ENCODE assay signal across 13 cellular contexts in genomic region chr1:189708674-189709073, GRCh38.
DNase-seq lines count a peak whose midpoint lies in the region; ATAC-seq and TF ChIP-seq lines count a peak whose summit lies in the region.
"Had no signal": no experiment of that assay in that cellular context is flagged by ENCODE, and none has a peak within 500 bp of the region (broad histone marks: within the 10 kb centered on the region; RNA-seq: fewer than 3 reads in every experiment).

No MANE protein-coding gene starts in this region.

- no peak for TF ChIP-seq CTCF in upper lobe of left lung (IDR thresholded peaks at IDR 0.05)

- H3K27ac ChIP-seq in iPS DF 6.9 (ENCODE audit: low read length) (no peak overlapping the region), upper lobe of left lung (no peak overlapping the region)
- H3K27ac ChIP-seq: RWPE1 had no signal

- ATAC-seq in GM18505 (IDR thresholded peaks at IDR 0.05; ENCODE audit: unreplicated experiment) (no peak), upper lobe of left lung (ENCODE audit: low FRiP score in 2 of 2) (no peak)
- ATAC-seq: natural killer cell treated with Interleukin-12 subunit alpha and Interleukin-12 subunit beta and Interleukin-15 and Interleukin-18, amount 100 ng/mL, for 72 hours had no signal

- H3K4me3 ChIP-seq in iPS DF 6.9 (ENCODE audit: low read length): no peak overlapping the region
- no peak overlapping the region for H3K4me3 ChIP-seq in upper lobe of left lung

- H3K27me3 ChIP-seq in iPS DF 6.9 (ENCODE audit: control insufficient read depth, insufficient read depth, low read length) (no peaks in the 10 kb centered on the region), upper lobe of left lung (no peaks in the 10 kb centered on the region)

- no peaks in the 10 kb centered on the region for H3K36me3 ChIP-seq in iPS DF 6.9 (ENCODE audit: control insufficient read depth, insufficient read depth, low read length)
- no peaks in the 10 kb centered on the region for H3K36me3 ChIP-seq in upper lobe of left lung

- TF ChIP-seq POLR2A in GM18505 (IDR thresholded peaks at IDR 0.05; ENCODE audit: borderline replicate concordance, extremely low read depth, insufficient read depth, insufficient read length) (no peak), upper lobe of left lung (IDR thresholded peaks at IDR 0.05) (no peak)

- WGBS in iPS DF 6.9 (ENCODE audit: insufficient coverage, insufficient read length): no CpG with 5 or more reads among the region's 3 CpGs
- 97 to 100% methylated on average over 3 of the region's 3 CpGs for WGBS in upper lobe of left lung, 2 donors

- H3K9me3 ChIP-seq in iPS DF 6.9 (ENCODE audit: control insufficient read depth, insufficient read depth, low read length): no peaks in the 10 kb centered on the region
- no peaks in the 10 kb centered on the region for H3K9me3 ChIP-seq in upper lobe of left lung

- H3K4me1 ChIP-seq in iPS DF 6.9 (ENCODE audit: control insufficient read depth, insufficient read depth, low read length): no peaks in the 10 kb centered on the region
- H3K4me1 ChIP-seq in upper lobe of left lung: no peaks in the 10 kb centered on the region

- TF ChIP-seq EP300 in upper lobe of left lung (IDR thresholded peaks at IDR 0.05): no peak

- DNase-seq in DMS53 (lab: John Stamatoyannopoulos, UW): peak; percentile 38
- DNase-seq in HT1080 (ENCODE audit: low read depth): peak; percentile 34
- DNase-seq in UCSD-AML1 (lab: John Stamatoyannopoulos, UW; ENCODE audit: unreplicated experiment): peak; percentile 9
- DNase-seq in iPS DF 6.9 (ENCODE audit: low read depth, low spot score): peak; percentile 25
- no peak for DNase-seq in EL
- no peak for DNase-seq in upper lobe of left lung
- DNase-seq in activated CD4-positive, CD25-positive, alpha-beta regulatory T cell treated with anti-CD3 and anti-CD28 coated beads, Interleukin-2, amount 50 U/mL, for 72 hours: no peak
- DNase-seq: DMS79; effector memory CD4-positive, alpha-beta T cell; immature natural killer cell had no signal

Comparison
In these comparisons a context has a peak if more than half of its experiments do, and no peak if none do; other contexts are left out.
1. DNase-seq: peak in DMS53 (single experiment), HT1080 (single experiment), UCSD-AML1 (single experiment) and iPS DF 6.9 (single experiment); none in EL (single experiment), upper lobe of left lung (0 of 2) and activated CD4-positive, CD25-positive, alpha-beta regulatory T cell treated with anti-CD3 and anti-CD28 coated beads, Interleukin-2, amount 50 U/mL, for 72 hours (single experiment).